1 cellular context compared by ENCODE assay signal in genomic region chr10:97292097-97292861, GRCh38.
TF ChIP-seq lines count a peak whose summit lies in the region.

Gene ARHGAP19 (minus strand): TSS chr10:97292637. CDS start chr10:97292627, 10 bp downstream.

TF ChIP-seq in HepG2, 621 proteins besides CTCF, POLR2A, EP300 and RAD21 (continued from another document and continues in another):
- TF ChIP-seq, protein P1, sequence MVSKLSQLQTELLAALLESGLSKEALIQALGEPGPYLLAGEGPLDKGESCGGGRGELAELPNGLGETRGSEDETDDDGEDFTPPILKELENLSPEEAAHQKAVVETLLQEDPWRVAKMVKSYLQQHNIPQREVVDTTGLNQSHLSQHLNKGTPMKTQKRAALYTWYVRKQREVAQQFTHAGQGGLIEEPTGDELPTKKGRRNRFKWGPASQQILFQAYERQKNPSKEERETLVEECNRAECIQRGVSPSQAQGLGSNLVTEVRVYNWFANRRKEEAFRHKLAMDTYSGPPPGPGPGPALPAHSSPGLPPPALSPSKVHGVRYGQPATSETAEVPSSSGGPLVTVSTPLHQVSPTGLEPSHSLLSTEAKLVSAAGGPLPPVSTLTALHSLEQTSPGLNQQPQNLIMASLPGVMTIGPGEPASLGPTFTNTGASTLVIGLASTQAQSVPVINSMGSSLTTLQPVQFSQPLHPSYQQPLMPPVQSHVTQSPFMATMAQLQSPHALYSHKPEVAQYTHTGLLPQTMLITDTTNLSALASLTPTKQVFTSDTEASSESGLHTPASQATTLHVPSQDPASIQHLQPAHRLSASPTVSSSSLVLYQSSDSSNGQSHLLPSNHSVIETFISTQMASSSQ (IDR thresholded peaks at IDR 0.05; ENCODE audit: low read depth) = 0 out of 2 replicates have a peak, but pooled peaks have one; percentile 7
- TF ChIP-seq, protein P1 (CRISPR knock-in tag; IDR thresholded peaks at IDR 0.05; ENCODE audit: borderline replicate concordance) = no peak
- TF ChIP-seq ARID3A (IDR thresholded peaks at IDR 0.05; ENCODE audit: low read depth, low read length) (no peak; the same call in 1 of the 2 replicates), ZNF644 (CRISPR knock-in tag; IDR thresholded peaks at IDR 0.05; ENCODE audit: low read depth) (no peak), TARDBP (CRISPR knock-in tag; IDR thresholded peaks at IDR 0.05) (peak; percentile 59; the same call in 1 of the 2 replicates), CEBPZ (IDR thresholded peaks at IDR 0.05; ENCODE audit: low read length) (no peak), FOXC1 (CRISPR knock-in tag; IDR thresholded peaks at IDR 0.05; ENCODE audit: borderline replicate concordance) (0 out of 2 replicates have a peak, but pooled peaks have one; percentile 21), GFI1 (CRISPR knock-in tag; IDR thresholded peaks at IDR 0.05; ENCODE audit: borderline replicate concordance) (peak; percentile 58; the same call in 1 of the 2 replicates), ZNF563 (CRISPR knock-in tag; IDR thresholded peaks at IDR 0.05) (no peak), SALL1 (CRISPR knock-in tag; IDR thresholded peaks at IDR 0.05) (peak; percentile 89), U2AF2 (IDR thresholded peaks at IDR 0.05; ENCODE audit: low read depth, low read length) (no peak), ZNF747 (CRISPR knock-in tag; IDR thresholded peaks at IDR 0.05; ENCODE audit: borderline replicate concordance) (peak; percentile 79; the same call in 1 of the 2 replicates), BORCS8-MEF2B (CRISPR knock-in tag; IDR thresholded peaks at IDR 0.05) (peak; percentile 82; the same call in 1 of the 2 replicates), SALL2 (CRISPR knock-in tag; IDR thresholded peaks at IDR 0.05) (peak; percentile 49; the same call in 1 of the 2 replicates), ZNF263 (CRISPR knock-in tag; IDR thresholded peaks at IDR 0.05) (peak; percentile 74), GLMP (CRISPR knock-in tag; IDR thresholded peaks at IDR 0.05; ENCODE audit: borderline replicate concordance) (no peak), ZNF292 (CRISPR knock-in tag; IDR thresholded peaks at IDR 0.05; ENCODE audit: borderline replicate concordance, low read depth) (0 out of 2 replicates have a peak, but pooled peaks have one; percentile 35), ZNF713 (CRISPR knock-in tag; IDR thresholded peaks at IDR 0.05) (no peak), POLR2AphosphoS2 (IDR thresholded peaks at IDR 0.05; ENCODE audit: low read depth, low read length) (no peak), RBM39 (IDR thresholded peaks at IDR 0.05; ENCODE audit: low read depth, low read length, poor library complexity, severe bottlenecking) (peak; percentile 51), SIN3A (IDR thresholded peaks at IDR 0.05; ENCODE audit: borderline replicate concordance, low read depth, low read length) (peak; percentile 83; the same call in 1 of the 2 replicates), ZNF788 (CRISPR knock-in tag; IDR thresholded peaks at IDR 0.05; ENCODE audit: borderline replicate concordance) (peak; percentile 87), MZF1 (CRISPR knock-in tag; IDR thresholded peaks at IDR 0.05; ENCODE audit: borderline replicate concordance) (no peak), MAFK (conservative IDR thresholded peaks at IDR 0.05 in 1 of 2, IDR thresholded peaks at IDR 0.05 in 1 of 2; ENCODE audit: low read length in 2 of 2) (no peak), ZNF850 (CRISPR knock-in tag; conservative IDR thresholded peaks at IDR 0.05) (no peak), HOXA3 (CRISPR knock-in tag; IDR thresholded peaks at IDR 0.05) (peak; percentile 84), PRMT3 (CRISPR knock-in tag; IDR thresholded peaks at IDR 0.05; ENCODE audit: borderline replicate concordance, low read depth) (no peak), NFKBIZ (CRISPR knock-in tag; IDR thresholded peaks at IDR 0.05) (0 out of 2 replicates have a peak, but pooled peaks have one; percentile 24), SMAD9 (CRISPR knock-in tag; IDR thresholded peaks at IDR 0.05) (peak; percentile 89; the same call in 1 of the 2 replicates), ZSCAN25 (CRISPR knock-in tag; IDR thresholded peaks at IDR 0.05) (peak; percentile 57; the same call in 1 of the 2 replicates), NR2C2 (CRISPR knock-in tag; IDR thresholded peaks at IDR 0.05; ENCODE audit: borderline replicate concordance) (peak; percentile 74), ETV5 (CRISPR knock-in tag; IDR thresholded peaks at IDR 0.05; ENCODE audit: borderline replicate concordance) (peak; percentile 73; the same call in 1 of the 2 replicates)
- TF ChIP-seq, protein P2, sequence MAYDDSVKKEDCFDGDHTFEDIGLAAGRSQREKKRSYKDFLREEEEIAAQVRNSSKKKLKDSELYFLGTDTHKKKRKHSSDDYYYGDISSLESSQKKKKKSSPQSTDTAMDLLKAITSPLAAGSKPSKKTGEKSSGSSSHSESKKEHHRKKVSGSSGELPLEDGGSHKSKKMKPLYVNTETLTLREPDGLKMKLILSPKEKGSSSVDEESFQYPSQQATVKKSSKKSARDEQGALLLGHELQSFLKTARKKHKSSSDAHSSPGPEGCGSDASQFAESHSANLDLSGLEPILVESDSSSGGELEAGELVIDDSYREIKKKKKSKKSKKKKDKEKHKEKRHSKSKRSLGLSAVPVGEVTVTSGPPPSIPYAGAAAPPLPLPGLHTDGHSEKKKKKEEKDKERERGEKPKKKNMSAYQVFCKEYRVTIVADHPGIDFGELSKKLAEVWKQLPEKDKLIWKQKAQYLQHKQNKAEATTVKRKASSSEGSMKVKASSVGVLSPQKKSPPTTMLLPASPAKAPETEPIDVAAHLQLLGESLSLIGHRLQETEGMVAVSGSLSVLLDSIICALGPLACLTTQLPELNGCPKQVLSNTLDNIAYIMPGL (CRISPR knock-in tag; IDR thresholded peaks at IDR 0.05; ENCODE audit: borderline replicate concordance in 1 of 2, low read depth in 1 of 2) = peak; percentile 76 to 77; a peak in 3 of 4 replicates
- TF ChIP-seq, protein P3, sequence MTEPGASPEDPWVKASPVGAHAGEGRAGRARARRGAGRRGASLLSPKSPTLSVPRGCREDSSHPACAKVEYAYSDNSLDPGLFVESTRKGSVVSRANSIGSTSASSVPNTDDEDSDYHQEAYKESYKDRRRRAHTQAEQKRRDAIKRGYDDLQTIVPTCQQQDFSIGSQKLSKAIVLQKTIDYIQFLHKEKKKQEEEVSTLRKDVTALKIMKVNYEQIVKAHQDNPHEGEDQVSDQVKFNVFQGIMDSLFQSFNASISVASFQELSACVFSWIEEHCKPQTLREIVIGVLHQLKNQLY (CRISPR knock-in tag; IDR thresholded peaks at IDR 0.05) = 0 out of 2 replicates have a peak, but pooled peaks have one; percentile 31
- TF ChIP-seq, protein P4, sequence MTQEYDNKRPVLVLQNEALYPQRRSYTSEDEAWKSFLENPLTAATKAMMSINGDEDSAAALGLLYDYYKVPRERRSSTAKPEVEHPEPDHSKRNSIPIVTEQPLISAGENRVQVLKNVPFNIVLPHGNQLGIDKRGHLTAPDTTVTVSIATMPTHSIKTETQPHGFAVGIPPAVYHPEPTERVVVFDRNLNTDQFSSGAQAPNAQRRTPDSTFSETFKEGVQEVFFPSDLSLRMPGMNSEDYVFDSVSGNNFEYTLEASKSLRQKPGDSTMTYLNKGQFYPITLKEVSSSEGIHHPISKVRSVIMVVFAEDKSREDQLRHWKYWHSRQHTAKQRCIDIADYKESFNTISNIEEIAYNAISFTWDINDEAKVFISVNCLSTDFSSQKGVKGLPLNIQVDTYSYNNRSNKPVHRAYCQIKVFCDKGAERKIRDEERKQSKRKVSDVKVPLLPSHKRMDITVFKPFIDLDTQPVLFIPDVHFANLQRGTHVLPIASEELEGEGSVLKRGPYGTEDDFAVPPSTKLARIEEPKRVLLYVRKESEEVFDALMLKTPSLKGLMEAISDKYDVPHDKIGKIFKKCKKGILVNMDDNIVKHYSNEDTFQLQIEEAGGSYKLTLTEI (CRISPR knock-in tag; conservative IDR thresholded peaks at IDR 0.05) = no peak
- TF ChIP-seq, protein P5, sequence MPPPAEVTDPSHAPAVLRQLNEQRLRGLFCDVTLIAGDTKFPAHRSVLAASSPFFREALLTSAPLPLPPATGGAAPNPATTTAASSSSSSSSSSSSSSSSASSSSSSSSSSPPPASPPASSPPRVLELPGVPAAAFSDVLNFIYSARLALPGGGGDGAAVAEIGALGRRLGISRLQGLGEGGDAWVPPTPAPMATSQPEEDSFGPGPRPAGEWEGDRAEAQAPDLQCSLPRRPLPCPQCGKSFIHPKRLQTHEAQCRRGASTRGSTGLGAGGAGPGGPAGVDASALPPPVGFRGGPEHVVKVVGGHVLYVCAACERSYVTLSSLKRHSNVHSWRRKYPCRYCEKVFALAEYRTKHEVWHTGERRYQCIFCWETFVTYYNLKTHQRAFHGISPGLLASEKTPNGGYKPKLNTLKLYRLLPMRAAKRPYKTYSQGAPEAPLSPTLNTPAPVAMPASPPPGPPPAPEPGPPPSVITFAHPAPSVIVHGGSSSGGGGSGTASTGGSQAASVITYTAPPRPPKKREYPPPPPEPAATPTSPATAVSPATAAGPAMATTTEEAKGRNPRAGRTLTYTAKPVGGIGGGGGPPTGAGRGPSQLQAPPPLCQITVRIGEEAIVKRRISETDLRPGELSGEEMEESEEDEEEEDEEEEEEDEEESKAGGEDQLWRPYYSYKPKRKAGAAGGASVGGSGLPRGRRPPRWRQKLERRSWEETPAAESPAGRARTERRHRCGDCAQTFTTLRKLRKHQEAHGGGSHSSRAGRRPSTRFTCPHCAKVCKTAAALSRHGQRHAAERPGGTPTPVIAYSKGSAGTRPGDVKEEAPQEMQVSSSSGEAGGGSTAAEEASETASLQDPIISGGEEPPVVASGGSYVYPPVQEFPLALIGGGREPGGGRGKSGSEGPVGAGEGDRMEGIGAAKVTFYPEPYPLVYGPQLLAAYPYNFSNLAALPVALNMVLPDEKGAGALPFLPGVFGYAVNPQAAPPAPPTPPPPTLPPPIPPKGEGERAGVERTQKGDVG (CRISPR knock-in tag; IDR thresholded peaks at IDR 0.05; ENCODE audit: borderline replicate concordance) = peak; percentile 57; the same call in 1 of the 2 replicates
- TF ChIP-seq, protein P6, sequence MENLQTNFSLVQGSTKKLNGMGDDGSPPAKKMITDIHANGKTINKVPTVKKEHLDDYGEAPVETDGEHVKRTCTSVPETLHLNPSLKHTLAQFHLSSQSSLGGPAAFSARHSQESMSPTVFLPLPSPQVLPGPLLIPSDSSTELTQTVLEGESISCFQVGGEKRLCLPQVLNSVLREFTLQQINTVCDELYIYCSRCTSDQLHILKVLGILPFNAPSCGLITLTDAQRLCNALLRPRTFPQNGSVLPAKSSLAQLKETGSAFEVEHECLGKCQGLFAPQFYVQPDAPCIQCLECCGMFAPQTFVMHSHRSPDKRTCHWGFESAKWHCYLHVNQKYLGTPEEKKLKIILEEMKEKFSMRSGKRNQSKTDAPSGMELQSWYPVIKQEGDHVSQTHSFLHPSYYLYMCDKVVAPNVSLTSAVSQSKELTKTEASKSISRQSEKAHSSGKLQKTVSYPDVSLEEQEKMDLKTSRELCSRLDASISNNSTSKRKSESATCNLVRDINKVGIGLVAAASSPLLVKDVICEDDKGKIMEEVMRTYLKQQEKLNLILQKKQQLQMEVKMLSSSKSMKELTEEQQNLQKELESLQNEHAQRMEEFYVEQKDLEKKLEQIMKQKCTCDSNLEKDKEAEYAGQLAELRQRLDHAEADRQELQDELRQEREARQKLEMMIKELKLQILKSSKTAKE (CRISPR knock-in tag; IDR thresholded peaks at IDR 0.05; ENCODE audit: borderline replicate concordance) = no peak
